Comparison of ENCODE assay signal across 8 cellular contexts in the genomic region with DNA sequence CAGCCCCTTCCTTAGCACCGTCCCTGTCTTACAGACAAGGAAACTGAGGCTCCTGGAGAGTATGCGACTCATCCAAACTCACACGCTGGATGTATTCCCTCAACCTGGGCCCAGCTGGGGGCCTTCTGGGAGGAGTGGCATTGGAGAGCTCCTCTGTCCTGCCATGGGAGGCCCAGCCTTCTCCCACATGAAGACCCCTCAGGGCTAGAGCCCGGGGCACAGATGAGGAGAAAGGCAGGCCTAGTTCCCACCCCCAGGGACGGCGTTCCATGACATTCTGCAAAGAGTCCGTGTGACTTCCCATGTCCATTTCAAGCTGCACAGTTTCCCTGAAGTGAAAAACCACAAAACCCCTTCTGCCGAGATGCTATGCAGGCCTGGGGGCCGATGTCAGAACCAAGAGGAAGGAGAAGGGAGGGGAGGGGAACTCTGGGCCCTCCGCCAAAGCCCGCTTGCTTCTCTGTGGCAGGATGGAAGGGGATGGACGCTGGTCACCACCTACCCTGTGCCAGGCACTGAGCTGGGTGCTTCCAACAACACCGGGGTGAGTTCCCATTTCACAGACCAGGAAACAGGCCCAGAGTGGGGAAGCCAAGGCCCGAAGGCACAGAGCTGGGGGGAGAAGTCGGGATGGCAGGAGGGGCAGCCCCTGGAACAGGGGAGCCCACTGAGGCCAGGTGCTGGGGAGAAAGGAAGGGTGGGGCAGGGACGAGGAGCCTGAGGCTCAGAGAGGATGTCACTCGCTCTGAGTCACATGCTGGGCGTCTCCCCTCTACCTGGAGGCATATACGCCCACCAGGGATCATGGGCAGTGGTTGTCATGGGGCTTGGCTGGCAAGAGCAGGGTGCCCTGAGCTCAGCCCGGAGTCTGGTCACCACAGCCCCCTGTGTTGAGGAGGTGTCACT. TPM values are rescaled to one million over a fixed set of nuclear protein-coding genes. Genes with fewer than 3 reads are reported as not detected.
DNase-seq lines count a peak whose midpoint lies in the region; ATAC-seq and TF ChIP-seq lines count a peak whose summit lies in the region.

No MANE protein-coding gene starts in this region.

- peak overlapping the region; percentile 98 for H3K27ac Mint-ChIP-seq in activated CD8-positive, alpha-beta T cell treated with anti-CD3 and anti-CD28 coated beads for 36 hours
- peak overlapping the region; percentile 99 for H3K27ac Mint-ChIP-seq in stimulated activated naive B cell treated with anti-CD40 and anti-IgM and Interleukin-4, amounts not matched to agents 10 μg/mL and 1 μg/mL and 100 μg/mL, for 72 hours

- no peak overlapping the region for H3K9ac ChIP-seq in KMS-11

- DNase-seq in activated CD8-positive, alpha-beta T cell treated with anti-CD3 and anti-CD28 coated beads for 36 hours, result peak; percentile 79
- DNase-seq in foreskin keratinocyte (no peak), cortex of kidney (lab: John Stamatoyannopoulos, UW) (no peak), NCI-H524 (lab: John Stamatoyannopoulos, UW) (no peak), amniotic stem cell (lab: John Stamatoyannopoulos, UW) (no peak), GM13976 (ENCODE audit: low spot score) (no peak)
- DNase-seq in stimulated activated naive B cell treated with anti-CD40 and anti-IgM and Interleukin-4, amounts not matched to agents 10 μg/mL and 1 μg/mL and 100 μg/mL, for 72 hours, result no peak

- H3K36me3 Mint-ChIP-seq in activated CD8-positive, alpha-beta T cell treated with anti-CD3 and anti-CD28 coated beads for 36 hours (ENCODE audit: low read depth), result peaks cover 90% of the 10 kb centered on the region
- H3K36me3 Mint-ChIP-seq in stimulated activated naive B cell treated with anti-CD40 and anti-IgM and Interleukin-4, amounts not matched to agents 10 μg/mL and 1 μg/mL and 100 μg/mL, for 72 hours, result peaks cover 63 to 89% of the 10 kb centered on the region in 2 donors

- H4K20me1 ChIP-seq in KMS-11 (ENCODE audit: insufficient read depth), result no peaks in the 10 kb centered on the region

- CTCF ChIA-PET in activated CD8-positive, alpha-beta T cell treated with anti-CD3 and anti-CD28 coated beads for 36 hours (lab: Charles Lee), result interaction anchor here (1.2 to 5.0 kb wide), 7 partner anchors 10 to 32 kb away, joined by 3 to 40 read pairs (median 11); partner anchors contain the start of gene RAC2

- peak; percentile 5 for ATAC-seq in activated CD8-positive, alpha-beta T cell treated with anti-CD3 and anti-CD28 coated beads for 36 hours
- peak; percentile 36 for ATAC-seq in foreskin keratinocyte
- no peak for ATAC-seq in stimulated activated naive B cell treated with anti-CD40 and anti-IgM and Interleukin-4, amounts not matched to agents 10 μg/mL and 1 μg/mL and 100 μg/mL, for 72 hours (replicated peaks)

- H3K4me3 ChIP-seq in KMS-11 (IDR thresholded peaks at IDR 0.05; ENCODE audit: insufficient read depth, low read depth, low read length), result no peak overlapping the region

- H3K27ac ChIP-seq in KMS-11 (peak overlapping the region; percentile 98; the same call in 1 of the 2 replicates), foreskin keratinocyte (peak overlapping the region; percentile 45)

- no peaks in the 10 kb centered on the region for H3K27me3 ChIP-seq in KMS-11 (ENCODE audit: insufficient read depth, low read depth)
- H3K27me3 ChIP-seq in foreskin keratinocyte, result no peaks in the 10 kb centered on the region

- no peaks in the 10 kb centered on the region for H3K27me3 Mint-ChIP-seq in activated CD8-positive, alpha-beta T cell treated with anti-CD3 and anti-CD28 coated beads for 36 hours
- no peaks in the 10 kb centered on the region for H3K27me3 Mint-ChIP-seq in stimulated activated naive B cell treated with anti-CD40 and anti-IgM and Interleukin-4, amounts not matched to agents 10 μg/mL and 1 μg/mL and 100 μg/mL, for 72 hours

- peaks cover 11% of the 10 kb centered on the region; the same call in 1 of the 2 replicates for H3K79me2 ChIP-seq in KMS-11 (ENCODE audit: insufficient read depth, low read depth)

- TF ChIP-seq CTCF in KMS-11 (conservative IDR thresholded peaks at IDR 0.05; ENCODE audit: low read depth, low read length) (no peak), foreskin keratinocyte (conservative IDR thresholded peaks at IDR 0.05) (no peak), GM13976 (IDR thresholded peaks at IDR 0.05; ENCODE audit: borderline replicate concordance, control extremely low read depth, extremely low read depth, insufficient read depth, missing control alignments) (no peak)
- TF ChIP-seq CTCF in activated CD8-positive, alpha-beta T cell treated with anti-CD3 and anti-CD28 coated beads for 36 hours (IDR thresholded peaks at IDR 0.05), result no peak

- H3K9me3 Mint-ChIP-seq in activated CD8-positive, alpha-beta T cell treated with anti-CD3 and anti-CD28 coated beads for 36 hours, result peaks cover 10% of the 10 kb centered on the region
- peaks cover 3 to 4% of the 10 kb centered on the region in 2 donors for H3K9me3 Mint-ChIP-seq in stimulated activated naive B cell treated with anti-CD40 and anti-IgM and Interleukin-4, amounts not matched to agents 10 μg/mL and 1 μg/mL and 100 μg/mL, for 72 hours

- peaks cover 5% of the 10 kb centered on the region; the same call in 1 of the 2 replicates for H3K36me3 ChIP-seq in KMS-11 (ENCODE audit: insufficient read depth)

- H2AFZ ChIP-seq in KMS-11 (ENCODE audit: low read depth), result no peak overlapping the region

- peaks cover 88% of the 10 kb centered on the region for H3K4me1 ChIP-seq in KMS-11 (ENCODE audit: low read depth, poor library complexity, severe bottlenecking)
- H3K4me1 ChIP-seq in foreskin keratinocyte, result peaks cover 17% of the 10 kb centered on the region

- in situ Hi-C loops in GM13976 (cut with MboI; ENCODE audit: low sequenced_read_pairs, unreplicated experiment), result no loop called here

- intact Hi-C loops in activated CD8-positive, alpha-beta T cell treated with anti-CD3 and anti-CD28 coated beads for 36 hours (cut with micrococcal nuclease), result no loop called here

- peak overlapping the region; percentile 76 for H3K4me3 Mint-ChIP-seq in activated CD8-positive, alpha-beta T cell treated with anti-CD3 and anti-CD28 coated beads for 36 hours
- peak overlapping the region; percentile 72 to 74 for H3K4me3 Mint-ChIP-seq in stimulated activated naive B cell treated with anti-CD40 and anti-IgM and Interleukin-4, amounts not matched to agents 10 μg/mL and 1 μg/mL and 100 μg/mL, for 72 hours

- POLR2A ChIA-PET in activated CD8-positive, alpha-beta T cell treated with anti-CD3 and anti-CD28 coated beads for 36 hours (lab: Charles Lee), result interaction anchor here (0.8 to 7.6 kb wide), 12 partner anchors 9 to 141 kb away, joined by 3 to 209 read pairs (median 6); partner anchors contain the start of genes CYTH4, IL2RB and RAC2

- peaks cover 85% of the 10 kb centered on the region for H3K4me1 Mint-ChIP-seq in activated CD8-positive, alpha-beta T cell treated with anti-CD3 and anti-CD28 coated beads for 36 hours (ENCODE audit: low read depth)
- H3K4me1 Mint-ChIP-seq in stimulated activated naive B cell treated with anti-CD40 and anti-IgM and Interleukin-4, amounts not matched to agents 10 μg/mL and 1 μg/mL and 100 μg/mL, for 72 hours, result peaks cover 77 to 91% of the 10 kb centered on the region in 2 donors

- peak overlapping the region; percentile 99; the same call in 1 of the 2 replicates for H3K4me2 ChIP-seq in KMS-11

RNA-seq across cellular contexts. Expression of gene RAC2, which starts 15.7 kb away (rescaled TPM):
- total RNA-seq in activated CD8-positive, alpha-beta T cell treated with anti-CD3 and anti-CD28 coated beads for 36 hours, result 100 to 1,000 TPM; 699 to 717 TPM
- 75.9 and 77.0 TPM in 2 replicates for total RNA-seq in foreskin keratinocyte
- polyA plus RNA-seq in foreskin keratinocyte, result 116 and 117 TPM in 2 replicates

RNA-seq across cellular contexts. Expression of gene SSTR3, which starts 16.1 kb away (rescaled TPM):
- 1 to 10 TPM; 7.9 to 8.5 TPM for total RNA-seq in activated CD8-positive, alpha-beta T cell treated with anti-CD3 and anti-CD28 coated beads for 36 hours
- not detected in 2 replicates for total RNA-seq in foreskin keratinocyte
- not detected in 2 replicates for polyA plus RNA-seq in foreskin keratinocyte

RNA-seq across cellular contexts. Expression of gene C1QTNF6, which starts 40.3 kb away (rescaled TPM):
- total RNA-seq in activated CD8-positive, alpha-beta T cell treated with anti-CD3 and anti-CD28 coated beads for 36 hours, result 1 to 10 TPM; 6.4 TPM
- total RNA-seq in foreskin keratinocyte, result 11.3 and 12.6 TPM in 2 replicates
- 14.9 and 17.3 TPM in 2 replicates for polyA plus RNA-seq in foreskin keratinocyte

RNA-seq across cellular contexts. Expression of gene CYTH4, which starts 53.9 kb away (rescaled TPM):
- total RNA-seq in activated CD8-positive, alpha-beta T cell treated with anti-CD3 and anti-CD28 coated beads for 36 hours, result 10 to 100 TPM; 33.2 to 33.4 TPM
- 0.04 and 0.17 TPM in 2 replicates for total RNA-seq in foreskin keratinocyte
- polyA plus RNA-seq in foreskin keratinocyte, result 0.03 TPM in 1 of 2 replicates, not detected in the other

Comparison
In these comparisons a context has a peak if more than half of its experiments do, and no peak if none do; other contexts are left out.
1. ATAC-seq: peak in activated CD8-positive, alpha-beta T cell treated with anti-CD3 and anti-CD28 coated beads for 36 hours (single experiment) and foreskin keratinocyte (single experiment); none in stimulated activated naive B cell treated with anti-CD40 and anti-IgM and Interleukin-4, amounts not matched to agents 10 μg/mL and 1 μg/mL and 100 μg/mL, for 72 hours (0 of 2).